Comparison of ENCODE assay signal across 8 cellular contexts in genomic region chr16:69105501-69106361, GRCh38. TPM values are rescaled to one million over a fixed set of nuclear protein-coding genes. Genes with fewer than 3 reads are reported as not detected.
DNase-seq lines count a peak whose midpoint lies in the region; ATAC-seq, FAIRE-seq and TF ChIP-seq lines count a peak whose summit lies in the region.

Gene HAS3 (plus strand): TSS chr16:69105653. CDS start chr16:69109396, 3,743 bp downstream.

- no peak within 1 kb of the TSS for H3K27ac Mint-ChIP-seq in activated CD8-positive, alpha-beta T cell treated with anti-CD3 and anti-CD28 coated beads for 36 hours
- H3K27ac Mint-ChIP-seq in naive thymus-derived CD4-positive, alpha-beta T cell, result peak within 1 kb of the TSS in 2 of 9 donors; percentile 52 to 56

- intact Hi-C loops in activated CD8-positive, alpha-beta T cell treated with anti-CD3 and anti-CD28 coated beads for 36 hours (cut with micrococcal nuclease), result no loop called here
- intact Hi-C loops in naive thymus-derived CD4-positive, alpha-beta T cell (cut with micrococcal nuclease), result loop anchor here (5.0 kb wide), 1 partner anchor 578 kb away; no protein-coding TSS in a partner anchor

- ATAC-seq in activated CD8-positive, alpha-beta T cell treated with anti-CD3 and anti-CD28 coated beads for 36 hours, result peak; percentile 76
- ATAC-seq in naive thymus-derived CD4-positive, alpha-beta T cell, result peak; percentile 66
- ATAC-seq in GM18511 (IDR thresholded peaks at IDR 0.05; ENCODE audit: unreplicated experiment), result no peak

- peaks cover 0 to 22% of the 10 kb centered on the region in 2 donors for H3K27me3 ChIP-seq in naive thymus-derived CD4-positive, alpha-beta T cell (ENCODE audit: control insufficient read depth in 2 of 2, insufficient read depth in 2 of 2, low read length in 2 of 2)

- H3K4me1 ChIP-seq in naive thymus-derived CD4-positive, alpha-beta T cell (ENCODE audit: control insufficient read depth in 2 of 2, insufficient read depth in 2 of 2, low read length in 2 of 2), result peaks cover 10 to 32% of the 10 kb centered on the region in 2 donors
- H3K4me1 ChIP-seq in urinary bladder (ENCODE audit: insufficient read depth), result no peaks in the 10 kb centered on the region

- TF ChIP-seq CTCF in activated CD8-positive, alpha-beta T cell treated with anti-CD3 and anti-CD28 coated beads for 36 hours (IDR thresholded peaks at IDR 0.05), result peak; percentile 24
- peak; percentile 35 for TF ChIP-seq CTCF in fibroblast of pulmonary artery (IDR thresholded peaks at IDR 0.05; ENCODE audit: low read length, missing control alignments)

- peak; percentile 53 for DNase-seq in Ammon's horn (ENCODE audit: low spot score)
- DNase-seq in GM12891 (ENCODE audit: insufficient read length, low spot score), result peak; percentile 75
- DNase-seq in NCI-H2107 (lab: John Stamatoyannopoulos, UW), result peak; percentile 31
- DNase-seq in activated CD8-positive, alpha-beta T cell treated with anti-CD3 and anti-CD28 coated beads for 36 hours, result peak; percentile 47
- DNase-seq in fibroblast of pulmonary artery (ENCODE audit: low read depth), result peak; percentile 67
- peak in 5 of 9 donors; percentile 11 to 60 (median 23) for DNase-seq in naive thymus-derived CD4-positive, alpha-beta T cell

- CTCF ChIA-PET in activated CD8-positive, alpha-beta T cell treated with anti-CD3 and anti-CD28 coated beads for 36 hours (lab: Charles Lee), result interaction anchor here (0.9 to 1.2 kb wide), 4 partner anchors 11 to 94 kb away, joined by 3 to 6 read pairs (median 3); no protein-coding TSS in a partner anchor
- CTCF ChIA-PET in naive thymus-derived CD4-positive, alpha-beta T cell (lab: Charles Lee), result no interaction called here

- H3K9me3 ChIP-seq in naive thymus-derived CD4-positive, alpha-beta T cell (ENCODE audit: control insufficient read depth in 2 of 3, low read length in 3 of 3), result no peaks in the 10 kb centered on the region

- H3K36me3 ChIP-seq in naive thymus-derived CD4-positive, alpha-beta T cell (ENCODE audit: control insufficient read depth in 2 of 3, insufficient read depth in 3 of 3, low read length in 3 of 3), result peaks cover 0 to 13% (median 0%) of the 10 kb centered on the region in 3 experiments
- no peaks in the 10 kb centered on the region for H3K36me3 ChIP-seq in urinary bladder (ENCODE audit: insufficient read depth)

- peaks cover 10% of the 10 kb centered on the region for H3K36me3 Mint-ChIP-seq in activated CD8-positive, alpha-beta T cell treated with anti-CD3 and anti-CD28 coated beads for 36 hours (ENCODE audit: low read depth)
- peaks cover 5 to 18% (median 13%) of the 10 kb centered on the region in 5 donors for H3K36me3 Mint-ChIP-seq in naive thymus-derived CD4-positive, alpha-beta T cell

- H3K27me3 Mint-ChIP-seq in activated CD8-positive, alpha-beta T cell treated with anti-CD3 and anti-CD28 coated beads for 36 hours, result peaks cover 38% of the 10 kb centered on the region
- peaks cover 30 to 49% (median 44%) of the 10 kb centered on the region in 5 donors for H3K27me3 Mint-ChIP-seq in naive thymus-derived CD4-positive, alpha-beta T cell

- H3K4me1 Mint-ChIP-seq in activated CD8-positive, alpha-beta T cell treated with anti-CD3 and anti-CD28 coated beads for 36 hours (ENCODE audit: low read depth), result peaks cover 14% of the 10 kb centered on the region
- H3K4me1 Mint-ChIP-seq in naive thymus-derived CD4-positive, alpha-beta T cell, result peaks cover 12 to 26% (median 22%) of the 10 kb centered on the region in 7 donors

- peak within 1 kb of the TSS; percentile 73 for H3K4me3 Mint-ChIP-seq in activated CD8-positive, alpha-beta T cell treated with anti-CD3 and anti-CD28 coated beads for 36 hours
- H3K4me3 Mint-ChIP-seq in naive thymus-derived CD4-positive, alpha-beta T cell, result peak within 1 kb of the TSS; percentile 84 to 96 (median 91)

- H3K9me3 Mint-ChIP-seq in activated CD8-positive, alpha-beta T cell treated with anti-CD3 and anti-CD28 coated beads for 36 hours, result no peaks in the 10 kb centered on the region
- H3K9me3 Mint-ChIP-seq in naive thymus-derived CD4-positive, alpha-beta T cell, result peaks cover 0 to 1% (median 0%) of the 10 kb centered on the region in 11 donors

- under 1% methylated on average over 80 of the region's 80 CpGs for WGBS in urinary bladder

- POLR2A ChIA-PET in activated CD8-positive, alpha-beta T cell treated with anti-CD3 and anti-CD28 coated beads for 36 hours (lab: Charles Lee), result interaction anchor here (1.5 kb wide), 2 partner anchors 9 to 27 kb away, joined by 4 to 5 read pairs; no protein-coding TSS in a partner anchor
- POLR2A ChIA-PET in naive thymus-derived CD4-positive, alpha-beta T cell (lab: Charles Lee), result no interaction called here

- H3K27ac ChIP-seq in naive thymus-derived CD4-positive, alpha-beta T cell (ENCODE audit: low read depth, low read length), result no peak within 1 kb of the TSS
- H3K27ac ChIP-seq in urinary bladder (ENCODE audit: low read depth), result no peak within 1 kb of the TSS

- FAIRE-seq in GM12891 (lab: Jason Lieb, UNC), result peak; percentile 67

- peak within 1 kb of the TSS; percentile 58 for H3K4me3 ChIP-seq in fibroblast of pulmonary artery (replicated peaks; ENCODE audit: low read depth, low read length)
- peak within 1 kb of the TSS; percentile 51 for H3K4me3 ChIP-seq in naive thymus-derived CD4-positive, alpha-beta T cell (ENCODE audit: low read length)
- H3K4me3 ChIP-seq in urinary bladder (ENCODE audit: low read depth, low read length), result peak within 1 kb of the TSS; percentile 49

- no peak for TF ChIP-seq POLR2A in GM12891 (IDR thresholded peaks at IDR 0.05; ENCODE audit: low read depth, low read length)

TF ChIP-seq in GM12891, 5 proteins besides CTCF, POLR2A, EP300 and RAD21:
- TF ChIP-seq POU2F2 (IDR thresholded peaks at IDR 0.05; ENCODE audit: low read depth, low read length) (no peak), POLR2AphosphoS5 (IDR thresholded peaks at IDR 0.05; ENCODE audit: low read depth, low read length) (no peak), SPI1 (IDR thresholded peaks at IDR 0.05; ENCODE audit: low read depth, low read length) (no peak), TAF1 (IDR thresholded peaks at IDR 0.05; ENCODE audit: low read depth, low read length) (no peak), PAX5 (IDR thresholded peaks at IDR 0.05; ENCODE audit: insufficient read depth, low read length, severe bottlenecking) (no peak)

RNA-seq across cellular contexts. Expression of gene HAS3, which starts in this region (rescaled TPM):
- polyA plus RNA-seq in GM12891 (2012; ENCODE audit: low read depth, missing spikeins), result 0.31 TPM
- total RNA-seq in activated CD8-positive, alpha-beta T cell treated with anti-CD3 and anti-CD28 coated beads for 36 hours, result under 1 TPM; 0.11 to 0.43 TPM
- total RNA-seq in naive thymus-derived CD4-positive, alpha-beta T cell, result 1 to 10 TPM in 4 of 5 experiments, under 1 TPM in 1; 0.73 to 4.2 (median 2.9) TPM
- under 1 TPM in 1 of 2 donors, not detected in 1; 0.24 TPM for polyA plus RNA-seq in naive thymus-derived CD4-positive, alpha-beta T cell
- 2.9 TPM for total RNA-seq in urinary bladder
- 13.0 TPM for polyA plus RNA-seq in urinary bladder

Comparison
In these comparisons a context has a peak if more than half of its experiments do, and no peak if none do; other contexts are left out.
1. RNA of gene HAS3 (polyA plus RNA-seq): 13.0 TPM in urinary bladder (single experiment); 0.24 TPM in naive thymus-derived CD4-positive, alpha-beta T cell; every median in the first group is over 10 times any median in the second.
2. Peak in DNase-seq and ATAC-seq in activated CD8-positive, alpha-beta T cell treated with anti-CD3 and anti-CD28 coated beads for 36 hours; RNA of the gene not detected or under 1 TPM.
3. DNase-seq: peak in every context shown above with its lines; median percentile 75 in GM12891; 67 in fibroblast of pulmonary artery; 53 in Ammon's horn; 47 in activated CD8-positive, alpha-beta T cell treated with anti-CD3 and anti-CD28 coated beads for 36 hours; 31 in NCI-H2107; 23 in naive thymus-derived CD4-positive, alpha-beta T cell.
4. Peak in every context shown above with its lines, with median percentiles within 50 percentile points of each other: H3K4me3 ChIP-seq.